In the genomic region with DNA sequence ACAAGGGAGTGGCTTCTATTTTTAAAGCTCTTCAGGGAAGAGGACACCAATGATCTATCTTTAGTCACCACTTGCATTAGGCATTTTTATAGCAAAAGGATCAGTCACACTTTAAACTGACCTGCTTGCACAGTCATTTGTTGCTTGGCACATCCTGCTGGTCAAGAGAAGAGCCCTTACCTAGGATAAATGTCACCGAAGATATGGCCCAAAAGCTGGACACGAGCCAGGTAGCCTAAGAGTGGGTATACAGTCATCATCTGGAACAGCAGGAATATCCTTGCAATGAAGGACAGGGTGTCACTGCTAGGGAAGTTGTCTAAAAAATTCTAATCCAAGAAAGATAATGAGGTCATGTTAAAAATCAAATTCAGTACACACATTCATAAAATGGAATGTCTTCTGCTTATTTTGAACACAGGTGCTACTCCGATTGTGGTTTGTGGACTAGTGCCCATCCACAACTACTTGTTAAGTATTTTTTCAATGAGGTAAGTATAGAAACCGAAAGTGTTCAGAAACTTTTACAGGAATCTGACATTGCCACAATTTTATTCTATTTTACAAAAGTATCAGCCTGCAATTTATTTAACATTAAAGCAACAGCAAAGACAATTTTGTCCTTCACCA, we compare ENCODE assay signal across 9 cellular contexts.
A peak's percentile ranks its signal among the peaks of the same experiment; 100 is the strongest.
DNase-seq lines count a peak whose midpoint lies in the region; ATAC-seq, FAIRE-seq and TF ChIP-seq lines count a peak whose summit lies in the region.
"Had no signal": no experiment of that assay in that cellular context is flagged by ENCODE, and none has a peak within 500 bp of the region (broad histone marks: within the 10 kb centered on the region; RNA-seq: fewer than 3 reads in every experiment).

No MANE protein-coding gene starts in this region.

- no peak for TF ChIP-seq POLR2A in gastrocnemius medialis (IDR thresholded peaks at IDR 0.05)

- intact Hi-C loops in gastrocnemius medialis (cut with DNase I; ENCODE audit: low total_unique reads): loop anchor here (2.0 kb wide), 2 partner anchors 33 to 99 kb away; a partner anchor contains a TSS

- ATAC-seq in gastrocnemius medialis: peak; percentile 97 to 99

- H3K27ac ChIP-seq in gastrocnemius medialis: peak overlapping the region; percentile 77 to 87 (median 80)
- H3K27ac ChIP-seq: WERI-Rb-1 had no signal

- H3K9me3 ChIP-seq in gastrocnemius medialis: no peaks in the 10 kb centered on the region

- H3K27me3 ChIP-seq in gastrocnemius medialis: no peaks in the 10 kb centered on the region

- TF ChIP-seq CTCF in fibroblast of mammary gland (conservative IDR thresholded peaks at IDR 0.05; ENCODE audit: control insufficient read depth, insufficient read depth, low read depth, low read length) (no peak), gastrocnemius medialis (IDR thresholded peaks at IDR 0.05 in 4 of 5, conservative IDR thresholded peaks at IDR 0.05 in 1 of 5) (no peak)

- no peak overlapping the region for H3K4me3 ChIP-seq in fibroblast of mammary gland (ENCODE audit: control insufficient read depth, low read depth, low read length)
- H3K4me3 ChIP-seq in gastrocnemius medialis: peak overlapping the region; percentile 9 to 39 (median 25)

- DNase-seq in HK-2 (ENCODE audit: unreplicated experiment) (peak; percentile 14), RCC 7860 (ENCODE audit: low spot score) (peak; percentile 56), fibroblast of mammary gland (ENCODE audit: low read depth) (peak; percentile 58), gastrocnemius medialis (peak; percentile 70 to 86), G401 (ENCODE audit: low spot score) (no peak), amniotic stem cell (lab: John Stamatoyannopoulos, UW) (no peak), globus pallidus (ENCODE audit: low spot score) (no peak)
- DNase-seq in stimulated activated CD4-positive, alpha-beta T cell treated with anti-CD3 and anti-CD28 coated beads, Interleukin-4, amount 100 ng/mL, for 24 hours: no peak
- DNase-seq: WERI-Rb-1 had no signal

- no peak for FAIRE-seq in RCC 7860 (lab: Jason Lieb, UNC)

- H3K36me3 ChIP-seq in gastrocnemius medialis: no peaks in the 10 kb centered on the region

- in situ Hi-C loops in gastrocnemius medialis (cut with MboI; ENCODE audit: low sequenced_read_pairs in 4 of 4) (no loop called here), G401 (cut with HindIII; ENCODE audit: low sequenced_read_pairs) (no loop called here)

- H3K4me1 ChIP-seq in gastrocnemius medialis: peaks cover 28 to 39% of the 10 kb centered on the region in 2 donors

Comparison
In these comparisons a context has a peak if more than half of its experiments do, and no peak if none do; other contexts are left out.
1. DNase-seq: peak in HK-2 (single experiment), RCC 7860 (single experiment), fibroblast of mammary gland (single experiment) and gastrocnemius medialis (2 of 2); none in G401 (single experiment), stimulated activated CD4-positive, alpha-beta T cell treated with anti-CD3 and anti-CD28 coated beads, Interleukin-4, amount 100 ng/mL, for 24 hours (single experiment), amniotic stem cell (single experiment) and globus pallidus (single experiment).